ENCODE assay signal across 12 cellular contexts in the genomic region with DNA sequence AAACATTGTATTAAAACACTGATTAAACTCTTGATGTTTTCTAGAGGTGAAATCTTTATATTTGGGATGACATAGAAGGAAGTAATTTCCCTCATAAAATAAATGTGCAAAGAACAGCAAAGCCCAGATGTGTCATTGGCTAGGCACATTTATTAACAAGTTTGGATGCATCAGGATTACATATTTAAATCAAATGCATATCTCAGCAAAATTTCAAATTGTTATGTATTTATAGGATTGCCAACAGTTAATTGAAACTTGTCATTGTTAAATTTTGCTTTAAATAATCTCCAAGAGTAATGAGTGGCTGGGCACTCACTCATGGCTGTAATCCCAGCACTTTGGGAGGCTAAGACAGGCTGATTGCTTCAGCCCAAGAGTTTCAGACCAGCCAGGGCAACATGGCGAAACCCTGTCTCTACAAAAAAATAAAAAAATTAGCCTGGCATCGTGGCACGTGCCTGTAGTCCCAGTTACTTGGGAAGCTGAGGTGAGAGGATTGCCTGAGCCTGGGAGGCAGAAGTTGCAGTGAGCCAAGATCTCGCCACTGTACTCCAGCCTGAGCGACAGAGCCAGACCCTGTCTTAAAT.
"Had no signal": no experiment of that assay in that cellular context is flagged by ENCODE, and none has a peak within 500 bp of the region (broad histone marks: within the 10 kb centered on the region; RNA-seq: fewer than 3 reads in every experiment).

No MANE protein-coding gene starts in this region.

- H3K27ac Mint-ChIP-seq: stimulated activated naive CD8-positive, alpha-beta T cell treated with anti-CD3 and anti-CD28 coated beads, Interleukin-15, Interleukin-2, amounts not matched to agents 100 ng/mL and 50 ng/mL, for 24 hours; T-helper 2 cell treated with Interferon-gamma antibody and Interleukin-4, amounts not matched to agents 5 μg/mL and 100 μg/mL, for 36 hours had no signal

- DNase-seq: activated T-cell treated with anti-CD3 and anti-CD28 coated beads, Interleukin-2, amount 50 U/mL, for 48 hours; central memory CD4-positive, alpha-beta T cell; effector memory CD4-positive, alpha-beta T cell; glutamatergic neuron; mucosa of descending colon; naive thymus-derived CD8-positive, alpha-beta T cell; stimulated activated CD4-positive, alpha-beta T cell treated with anti-CD3 and anti-CD28 coated beads, Interleukin-15, amount 100 ng/mL, for 24 hours; stimulated activated CD4-positive, alpha-beta T cell treated with anti-CD3 and anti-CD28 coated beads, Interleukin-4, amount 100 ng/mL, for 24 hours; upper lobe of right lung had no signal

- H3K27me3 ChIP-seq: upper lobe of right lung had no signal

- H3K27ac ChIP-seq: upper lobe of right lung had no signal

- ATAC-seq: activated CD4-positive, CD25-positive, alpha-beta regulatory T cell treated with anti-CD3 and anti-CD28 coated beads, Interleukin-2, amount 50 U/mL, for 24 hours; mucosa of descending colon; upper lobe of right lung had no signal

- H3K9me3 Mint-ChIP-seq: naive thymus-derived CD8-positive, alpha-beta T cell; stimulated activated naive CD8-positive, alpha-beta T cell treated with anti-CD3 and anti-CD28 coated beads, Interleukin-15, Interleukin-2, amounts not matched to agents 100 ng/mL and 50 ng/mL, for 24 hours; T-helper 2 cell treated with Interferon-gamma antibody and Interleukin-4, amounts not matched to agents 5 μg/mL and 100 μg/mL, for 36 hours had no signal

- H3K4me3 Mint-ChIP-seq: stimulated activated naive CD8-positive, alpha-beta T cell treated with anti-CD3 and anti-CD28 coated beads, Interleukin-15, Interleukin-2, amounts not matched to agents 100 ng/mL and 50 ng/mL, for 24 hours; T-helper 2 cell treated with Interferon-gamma antibody and Interleukin-4, amounts not matched to agents 5 μg/mL and 100 μg/mL, for 36 hours had no signal

- H3K4me3 ChIP-seq: mucosa of descending colon, upper lobe of right lung had no signal

- H3K27me3 Mint-ChIP-seq: naive thymus-derived CD8-positive, alpha-beta T cell; stimulated activated naive CD8-positive, alpha-beta T cell treated with anti-CD3 and anti-CD28 coated beads, Interleukin-15, Interleukin-2, amounts not matched to agents 100 ng/mL and 50 ng/mL, for 24 hours had no signal

- H3K9me3 ChIP-seq: mucosa of descending colon, upper lobe of right lung had no signal
